1 cellular context compared by ENCODE assay signal in the genomic region with DNA sequence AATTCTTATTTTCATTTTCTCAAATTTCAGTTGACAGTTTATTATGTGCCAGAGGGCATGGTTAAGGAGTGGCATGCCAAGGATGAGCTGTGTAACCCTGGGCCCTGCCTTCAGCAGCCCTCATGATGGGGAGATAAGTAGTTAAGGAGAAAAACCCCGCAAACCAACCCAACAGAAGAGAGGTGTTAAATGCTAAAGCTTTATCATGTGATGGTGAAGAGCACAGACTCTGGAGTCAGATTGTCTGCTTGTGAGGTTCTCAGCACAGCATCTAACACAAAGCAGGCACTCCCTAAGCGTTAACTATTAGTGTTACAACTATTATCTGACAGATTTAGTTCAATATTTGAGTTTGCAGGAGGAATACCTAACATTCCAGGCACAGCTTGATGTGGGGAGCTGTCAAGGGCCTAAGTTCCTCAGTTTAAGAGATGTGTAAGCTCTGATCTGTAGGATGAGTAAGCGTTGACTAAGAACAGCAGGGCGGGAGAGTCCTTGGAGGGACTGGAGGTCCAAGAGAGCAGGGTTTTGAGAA.
A peak's percentile ranks its signal among the peaks of the same experiment; 100 is the strongest.
TF ChIP-seq lines count a peak whose summit lies in the region.

No MANE protein-coding gene starts in this region.

TF ChIP-seq in HepG2, 621 proteins besides CTCF, POLR2A, EP300 and RAD21 (continued from another document and continues in another):
- TF ChIP-seq, protein P1, sequence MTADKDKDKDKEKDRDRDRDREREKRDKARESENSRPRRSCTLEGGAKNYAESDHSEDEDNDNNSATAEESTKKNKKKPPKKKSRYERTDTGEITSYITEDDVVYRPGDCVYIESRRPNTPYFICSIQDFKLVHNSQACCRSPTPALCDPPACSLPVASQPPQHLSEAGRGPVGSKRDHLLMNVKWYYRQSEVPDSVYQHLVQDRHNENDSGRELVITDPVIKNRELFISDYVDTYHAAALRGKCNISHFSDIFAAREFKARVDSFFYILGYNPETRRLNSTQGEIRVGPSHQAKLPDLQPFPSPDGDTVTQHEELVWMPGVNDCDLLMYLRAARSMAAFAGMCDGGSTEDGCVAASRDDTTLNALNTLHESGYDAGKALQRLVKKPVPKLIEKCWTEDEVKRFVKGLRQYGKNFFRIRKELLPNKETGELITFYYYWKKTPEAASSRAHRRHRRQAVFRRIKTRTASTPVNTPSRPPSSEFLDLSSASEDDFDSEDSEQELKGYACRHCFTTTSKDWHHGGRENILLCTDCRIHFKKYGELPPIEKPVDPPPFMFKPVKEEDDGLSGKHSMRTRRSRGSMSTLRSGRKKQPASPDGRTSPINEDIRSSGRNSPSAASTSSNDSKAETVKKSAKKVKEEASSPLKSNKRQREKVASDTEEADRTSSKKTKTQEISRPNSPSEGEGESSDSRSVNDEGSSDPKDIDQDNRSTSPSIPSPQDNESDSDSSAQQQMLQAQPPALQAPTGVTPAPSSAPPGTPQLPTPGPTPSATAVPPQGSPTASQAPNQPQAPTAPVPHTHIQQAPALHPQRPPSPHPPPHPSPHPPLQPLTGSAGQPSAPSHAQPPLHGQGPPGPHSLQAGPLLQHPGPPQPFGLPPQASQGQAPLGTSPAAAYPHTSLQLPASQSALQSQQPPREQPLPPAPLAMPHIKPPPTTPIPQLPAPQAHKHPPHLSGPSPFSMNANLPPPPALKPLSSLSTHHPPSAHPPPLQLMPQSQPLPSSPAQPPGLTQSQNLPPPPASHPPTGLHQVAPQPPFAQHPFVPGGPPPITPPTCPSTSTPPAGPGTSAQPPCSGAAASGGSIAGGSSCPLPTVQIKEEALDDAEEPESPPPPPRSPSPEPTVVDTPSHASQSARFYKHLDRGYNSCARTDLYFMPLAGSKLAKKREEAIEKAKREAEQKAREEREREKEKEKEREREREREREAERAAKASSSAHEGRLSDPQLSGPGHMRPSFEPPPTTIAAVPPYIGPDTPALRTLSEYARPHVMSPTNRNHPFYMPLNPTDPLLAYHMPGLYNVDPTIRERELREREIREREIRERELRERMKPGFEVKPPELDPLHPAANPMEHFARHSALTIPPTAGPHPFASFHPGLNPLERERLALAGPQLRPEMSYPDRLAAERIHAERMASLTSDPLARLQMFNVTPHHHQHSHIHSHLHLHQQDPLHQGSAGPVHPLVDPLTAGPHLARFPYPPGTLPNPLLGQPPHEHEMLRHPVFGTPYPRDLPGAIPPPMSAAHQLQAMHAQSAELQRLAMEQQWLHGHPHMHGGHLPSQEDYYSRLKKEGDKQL (CRISPR knock-in tag; IDR thresholded peaks at IDR 0.05; ENCODE audit: low read depth), result peak; percentile 45; the same call in 1 of the 2 replicates
- TF ChIP-seq MIER2 (CRISPR knock-in tag; IDR thresholded peaks at IDR 0.05) (no peak), TCF7 (IDR thresholded peaks at IDR 0.05; ENCODE audit: low read depth) (peak; percentile 73), SOX5 (CRISPR knock-in tag; IDR thresholded peaks at IDR 0.05; ENCODE audit: borderline replicate concordance) (peak; percentile 55; the same call in 1 of the 2 replicates), TBX3 (IDR thresholded peaks at IDR 0.05; ENCODE audit: borderline replicate concordance) (peak; percentile 82), TBX2 (CRISPR knock-in tag; IDR thresholded peaks at IDR 0.05; ENCODE audit: borderline replicate concordance) (peak; percentile 80), HNRNPUL1 (IDR thresholded peaks at IDR 0.05; ENCODE audit: low read depth, low read length) (no peak), ZNF17 (CRISPR knock-in tag; IDR thresholded peaks at IDR 0.05) (no peak), FOXA3 (CRISPR knock-in tag; IDR thresholded peaks at IDR 0.05) (peak; percentile 40; the same call in 1 of the 2 replicates), HDAC1 (CRISPR knock-in tag; IDR thresholded peaks at IDR 0.05) (0 out of 2 replicates have a peak, but pooled peaks have one; percentile 16), SNAI1 (CRISPR knock-in tag; IDR thresholded peaks at IDR 0.05; ENCODE audit: borderline replicate concordance) (no peak), NONO (IDR thresholded peaks at IDR 0.05) (no peak), NONO (CRISPR knock-in tag; conservative IDR thresholded peaks at IDR 0.05) (no peak), SMARCC2 (IDR thresholded peaks at IDR 0.05) (0 out of 2 replicates have a peak, but pooled peaks have one; percentile 40), SALL1 (CRISPR knock-in tag; IDR thresholded peaks at IDR 0.05) (peak; percentile 24; the same call in 1 of the 2 replicates), ZNF335 (CRISPR knock-in tag; IDR thresholded peaks at IDR 0.05) (peak; percentile 92; the same call in 1 of the 2 replicates), NFIB (CRISPR knock-in tag; IDR thresholded peaks at IDR 0.05; ENCODE audit: borderline replicate concordance) (no peak), TEAD3 (CRISPR knock-in tag; optimal IDR thresholded peaks at IDR 0.05; ENCODE audit: borderline replicate concordance) (peak; percentile 99), SMAD9 (CRISPR knock-in tag; IDR thresholded peaks at IDR 0.05) (no peak), CREB1 (IDR thresholded peaks at IDR 0.05) (no peak), CREB1 (CRISPR knock-in tag; IDR thresholded peaks at IDR 0.05) (peak; percentile 46; the same call in 1 of the 2 replicates), CBFB (CRISPR knock-in tag; IDR thresholded peaks at IDR 0.05) (peak; percentile 58; the same call in 1 of the 2 replicates), ZIK1 (CRISPR knock-in tag; IDR thresholded peaks at IDR 0.05; ENCODE audit: borderline replicate concordance, low read depth) (no peak), KMT2B (CRISPR knock-in tag; IDR thresholded peaks at IDR 0.05) (no peak), NFE2 (CRISPR knock-in tag; IDR thresholded peaks at IDR 0.05) (no peak), ARID2 (CRISPR knock-in tag; IDR thresholded peaks at IDR 0.05; ENCODE audit: borderline replicate concordance) (no peak), RARG (CRISPR knock-in tag; IDR thresholded peaks at IDR 0.05; ENCODE audit: low read depth) (no peak), GATAD1 (CRISPR knock-in tag; IDR thresholded peaks at IDR 0.05) (no peak), PHF20 (CRISPR knock-in tag; IDR thresholded peaks at IDR 0.05) (no peak), SOX13 (IDR thresholded peaks at IDR 0.05) (no peak), SOX13 (CRISPR knock-in tag; conservative IDR thresholded peaks at IDR 0.05 in 1 of 2, IDR thresholded peaks at IDR 0.05 in 1 of 2) (peak in 1 of 2 experiments; percentile 62; a peak in 2 of 4 replicates), JUNB (CRISPR knock-in tag; IDR thresholded peaks at IDR 0.05; ENCODE audit: borderline replicate concordance) (peak; percentile 37; the same call in 1 of the 2 replicates), ZNF652 (CRISPR knock-in tag; IDR thresholded peaks at IDR 0.05; ENCODE audit: borderline replicate concordance, low read depth) (peak; percentile 49; the same call in 1 of the 2 replicates), ARNT (IDR thresholded peaks at IDR 0.05) (no peak)
- TF ChIP-seq, protein P2, sequence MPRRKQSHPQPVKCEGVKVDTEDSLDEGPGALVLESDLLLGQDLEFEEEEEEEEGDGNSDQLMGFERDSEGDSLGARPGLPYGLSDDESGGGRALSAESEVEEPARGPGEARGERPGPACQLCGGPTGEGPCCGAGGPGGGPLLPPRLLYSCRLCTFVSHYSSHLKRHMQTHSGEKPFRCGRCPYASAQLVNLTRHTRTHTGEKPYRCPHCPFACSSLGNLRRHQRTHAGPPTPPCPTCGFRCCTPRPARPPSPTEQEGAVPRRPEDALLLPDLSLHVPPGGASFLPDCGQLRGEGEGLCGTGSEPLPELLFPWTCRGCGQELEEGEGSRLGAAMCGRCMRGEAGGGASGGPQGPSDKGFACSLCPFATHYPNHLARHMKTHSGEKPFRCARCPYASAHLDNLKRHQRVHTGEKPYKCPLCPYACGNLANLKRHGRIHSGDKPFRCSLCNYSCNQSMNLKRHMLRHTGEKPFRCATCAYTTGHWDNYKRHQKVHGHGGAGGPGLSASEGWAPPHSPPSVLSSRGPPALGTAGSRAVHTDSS (CRISPR knock-in tag; conservative IDR thresholded peaks at IDR 0.05), result no peak
- TF ChIP-seq, protein P3, sequence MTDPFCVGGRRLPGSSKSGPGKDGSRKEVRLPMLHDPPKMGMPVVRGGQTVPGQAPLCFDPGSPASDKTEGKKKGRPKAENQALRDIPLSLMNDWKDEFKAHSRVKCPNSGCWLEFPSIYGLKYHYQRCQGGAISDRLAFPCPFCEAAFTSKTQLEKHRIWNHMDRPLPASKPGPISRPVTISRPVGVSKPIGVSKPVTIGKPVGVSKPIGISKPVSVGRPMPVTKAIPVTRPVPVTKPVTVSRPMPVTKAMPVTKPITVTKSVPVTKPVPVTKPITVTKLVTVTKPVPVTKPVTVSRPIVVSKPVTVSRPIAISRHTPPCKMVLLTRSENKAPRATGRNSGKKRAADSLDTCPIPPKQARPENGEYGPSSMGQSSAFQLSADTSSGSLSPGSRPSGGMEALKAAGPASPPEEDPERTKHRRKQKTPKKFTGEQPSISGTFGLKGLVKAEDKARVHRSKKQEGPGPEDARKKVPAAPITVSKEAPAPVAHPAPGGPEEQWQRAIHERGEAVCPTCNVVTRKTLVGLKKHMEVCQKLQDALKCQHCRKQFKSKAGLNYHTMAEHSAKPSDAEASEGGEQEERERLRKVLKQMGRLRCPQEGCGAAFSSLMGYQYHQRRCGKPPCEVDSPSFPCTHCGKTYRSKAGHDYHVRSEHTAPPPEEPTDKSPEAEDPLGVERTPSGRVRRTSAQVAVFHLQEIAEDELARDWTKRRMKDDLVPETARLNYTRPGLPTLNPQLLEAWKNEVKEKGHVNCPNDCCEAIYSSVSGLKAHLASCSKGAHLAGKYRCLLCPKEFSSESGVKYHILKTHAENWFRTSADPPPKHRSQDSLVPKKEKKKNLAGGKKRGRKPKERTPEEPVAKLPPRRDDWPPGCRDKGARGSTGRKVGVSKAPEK (CRISPR knock-in tag; IDR thresholded peaks at IDR 0.05; ENCODE audit: borderline replicate concordance), result no peak
- TF ChIP-seq, protein P4, sequence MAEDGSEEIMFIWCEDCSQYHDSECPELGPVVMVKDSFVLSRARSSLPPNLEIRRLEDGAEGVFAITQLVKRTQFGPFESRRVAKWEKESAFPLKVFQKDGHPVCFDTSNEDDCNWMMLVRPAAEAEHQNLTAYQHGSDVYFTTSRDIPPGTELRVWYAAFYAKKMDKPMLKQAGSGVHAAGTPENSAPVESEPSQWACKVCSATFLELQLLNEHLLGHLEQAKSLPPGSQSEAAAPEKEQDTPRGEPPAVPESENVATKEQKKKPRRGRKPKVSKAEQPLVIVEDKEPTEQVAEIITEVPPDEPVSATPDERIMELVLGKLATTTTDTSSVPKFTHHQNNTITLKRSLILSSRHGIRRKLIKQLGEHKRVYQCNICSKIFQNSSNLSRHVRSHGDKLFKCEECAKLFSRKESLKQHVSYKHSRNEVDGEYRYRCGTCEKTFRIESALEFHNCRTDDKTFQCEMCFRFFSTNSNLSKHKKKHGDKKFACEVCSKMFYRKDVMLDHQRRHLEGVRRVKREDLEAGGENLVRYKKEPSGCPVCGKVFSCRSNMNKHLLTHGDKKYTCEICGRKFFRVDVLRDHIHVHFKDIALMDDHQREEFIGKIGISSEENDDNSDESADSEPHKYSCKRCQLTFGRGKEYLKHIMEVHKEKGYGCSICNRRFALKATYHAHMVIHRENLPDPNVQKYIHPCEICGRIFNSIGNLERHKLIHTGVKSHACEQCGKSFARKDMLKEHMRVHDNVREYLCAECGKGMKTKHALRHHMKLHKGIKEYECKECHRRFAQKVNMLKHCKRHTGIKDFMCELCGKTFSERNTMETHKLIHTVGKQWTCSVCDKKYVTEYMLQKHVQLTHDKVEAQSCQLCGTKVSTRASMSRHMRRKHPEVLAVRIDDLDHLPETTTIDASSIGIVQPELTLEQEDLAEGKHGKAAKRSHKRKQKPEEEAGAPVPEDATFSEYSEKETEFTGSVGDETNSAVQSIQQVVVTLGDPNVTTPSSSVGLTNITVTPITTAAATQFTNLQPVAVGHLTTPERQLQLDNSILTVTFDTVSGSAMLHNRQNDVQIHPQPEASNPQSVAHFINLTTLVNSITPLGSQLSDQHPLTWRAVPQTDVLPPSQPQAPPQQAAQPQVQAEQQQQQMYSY (CRISPR knock-in tag; IDR thresholded peaks at IDR 0.05), result no peak
- TF ChIP-seq, protein P5, sequence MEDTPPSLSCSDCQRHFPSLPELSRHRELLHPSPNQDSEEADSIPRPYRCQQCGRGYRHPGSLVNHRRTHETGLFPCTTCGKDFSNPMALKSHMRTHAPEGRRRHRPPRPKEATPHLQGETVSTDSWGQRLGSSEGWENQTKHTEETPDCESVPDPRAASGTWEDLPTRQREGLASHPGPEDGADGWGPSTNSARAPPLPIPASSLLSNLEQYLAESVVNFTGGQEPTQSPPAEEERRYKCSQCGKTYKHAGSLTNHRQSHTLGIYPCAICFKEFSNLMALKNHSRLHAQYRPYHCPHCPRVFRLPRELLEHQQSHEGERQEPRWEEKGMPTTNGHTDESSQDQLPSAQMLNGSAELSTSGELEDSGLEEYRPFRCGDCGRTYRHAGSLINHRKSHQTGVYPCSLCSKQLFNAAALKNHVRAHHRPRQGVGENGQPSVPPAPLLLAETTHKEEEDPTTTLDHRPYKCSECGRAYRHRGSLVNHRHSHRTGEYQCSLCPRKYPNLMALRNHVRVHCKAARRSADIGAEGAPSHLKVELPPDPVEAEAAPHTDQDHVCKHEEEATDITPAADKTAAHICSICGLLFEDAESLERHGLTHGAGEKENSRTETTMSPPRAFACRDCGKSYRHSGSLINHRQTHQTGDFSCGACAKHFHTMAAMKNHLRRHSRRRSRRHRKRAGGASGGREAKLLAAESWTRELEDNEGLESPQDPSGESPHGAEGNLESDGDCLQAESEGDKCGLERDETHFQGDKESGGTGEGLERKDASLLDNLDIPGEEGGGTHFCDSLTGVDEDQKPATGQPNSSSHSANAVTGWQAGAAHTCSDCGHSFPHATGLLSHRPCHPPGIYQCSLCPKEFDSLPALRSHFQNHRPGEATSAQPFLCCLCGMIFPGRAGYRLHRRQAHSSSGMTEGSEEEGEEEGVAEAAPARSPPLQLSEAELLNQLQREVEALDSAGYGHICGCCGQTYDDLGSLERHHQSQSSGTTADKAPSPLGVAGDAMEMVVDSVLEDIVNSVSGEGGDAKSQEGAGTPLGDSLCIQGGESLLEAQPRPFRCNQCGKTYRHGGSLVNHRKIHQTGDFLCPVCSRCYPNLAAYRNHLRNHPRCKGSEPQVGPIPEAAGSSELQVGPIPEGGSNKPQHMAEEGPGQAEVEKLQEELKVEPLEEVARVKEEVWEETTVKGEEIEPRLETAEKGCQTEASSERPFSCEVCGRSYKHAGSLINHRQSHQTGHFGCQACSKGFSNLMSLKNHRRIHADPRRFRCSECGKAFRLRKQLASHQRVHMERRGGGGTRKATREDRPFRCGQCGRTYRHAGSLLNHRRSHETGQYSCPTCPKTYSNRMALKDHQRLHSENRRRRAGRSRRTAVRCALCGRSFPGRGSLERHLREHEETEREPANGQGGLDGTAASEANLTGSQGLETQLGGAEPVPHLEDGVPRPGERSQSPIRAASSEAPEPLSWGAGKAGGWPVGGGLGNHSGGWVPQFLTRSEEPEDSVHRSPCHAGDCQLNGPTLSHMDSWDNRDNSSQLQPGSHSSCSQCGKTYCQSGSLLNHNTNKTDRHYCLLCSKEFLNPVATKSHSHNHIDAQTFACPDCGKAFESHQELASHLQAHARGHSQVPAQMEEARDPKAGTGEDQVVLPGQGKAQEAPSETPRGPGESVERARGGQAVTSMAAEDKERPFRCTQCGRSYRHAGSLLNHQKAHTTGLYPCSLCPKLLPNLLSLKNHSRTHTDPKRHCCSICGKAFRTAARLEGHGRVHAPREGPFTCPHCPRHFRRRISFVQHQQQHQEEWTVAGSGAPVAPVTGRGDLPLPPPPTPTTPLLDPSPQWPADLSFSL (CRISPR knock-in tag; IDR thresholded peaks at IDR 0.05), result no peak
- TF ChIP-seq, protein P6, sequence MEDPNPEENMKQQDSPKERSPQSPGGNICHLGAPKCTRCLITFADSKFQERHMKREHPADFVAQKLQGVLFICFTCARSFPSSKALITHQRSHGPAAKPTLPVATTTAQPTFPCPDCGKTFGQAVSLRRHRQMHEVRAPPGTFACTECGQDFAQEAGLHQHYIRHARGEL (CRISPR knock-in tag; IDR thresholded peaks at IDR 0.05), result no peak
- TF ChIP-seq, protein P7, sequence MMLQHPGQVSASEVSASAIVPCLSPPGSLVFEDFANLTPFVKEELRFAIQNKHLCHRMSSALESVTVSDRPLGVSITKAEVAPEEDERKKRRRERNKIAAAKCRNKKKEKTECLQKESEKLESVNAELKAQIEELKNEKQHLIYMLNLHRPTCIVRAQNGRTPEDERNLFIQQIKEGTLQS (CRISPR knock-in tag; IDR thresholded peaks at IDR 0.05), result peak; percentile 38; the same call in 1 of the 2 replicates
